Comparison of ENCODE assay signal across 27 cellular contexts in genomic region chr10:108836362-108836761, GRCh38.
DNase-seq lines count a peak whose midpoint lies in the region; ATAC-seq and TF ChIP-seq lines count a peak whose summit lies in the region.
"Had no signal": no experiment of that assay in that cellular context is flagged by ENCODE, and none has a peak within 500 bp of the region (broad histone marks: within the 10 kb centered on the region; RNA-seq: fewer than 3 reads in every experiment).

No MANE protein-coding gene starts in this region.

- CTCF ChIA-PET in PC-3 (lab: Charles Lee) = no interaction called here
- CTCF ChIA-PET in activated CD8-positive, alpha-beta T cell treated with anti-CD3 and anti-CD28 coated beads for 36 hours (lab: Charles Lee) = no interaction called here

- BruUV-seq in PC-3 (replicated peaks; lab: Mats Ljungman, UMichigan) = no TSS peak

- no peaks in the 10 kb centered on the region for H3K36me3 Mint-ChIP-seq in activated CD8-positive, alpha-beta T cell treated with anti-CD3 and anti-CD28 coated beads for 36 hours (ENCODE audit: low read depth)

- H3K27ac ChIP-seq in PC-3 (ENCODE audit: low read length) = no peak overlapping the region
- H3K27ac ChIP-seq in effector memory CD4-positive, alpha-beta T cell (ENCODE audit: insufficient read depth, low read length, poor library complexity, severe bottlenecking) = no peak overlapping the region
- H3K27ac ChIP-seq: BLaER1, HL-60, PC-9 had no signal

- H3K9me3 ChIP-seq in PC-3 (ENCODE audit: low read length) = no peaks in the 10 kb centered on the region
- H3K9me3 ChIP-seq in effector memory CD4-positive, alpha-beta T cell (ENCODE audit: control insufficient read depth, low read length) = no peaks in the 10 kb centered on the region
- H3K9me3 ChIP-seq: BLaER1, Caco-2, MG63 had no signal

- H3F3A ChIP-seq in PC-3 (ENCODE audit: low read length, unreplicated experiment) = no peaks in the 10 kb centered on the region

- no peaks in the 10 kb centered on the region for H3K79me2 ChIP-seq in PC-3 (ENCODE audit: low read length)

- DNase-seq in PC-3 (no peak), amniotic stem cell (lab: John Stamatoyannopoulos, UW) (no peak), NCI-H1105 treated with DMSO at 0.1 percent for 48 hours (lab: John Stamatoyannopoulos, UW) (no peak)
- no peak for DNase-seq in activated CD8-positive, alpha-beta T cell treated with anti-CD3 and anti-CD28 coated beads for 36 hours
- DNase-seq in effector memory CD4-positive, alpha-beta T cell = no peak
- DNase-seq: ACHN; Caco-2; CD4-positive, alpha-beta T cell; DMS 273 treated with DMSO at 0.1 percent for 48 hours; HCEC 1CT; MG63; NCI-H1417 treated with DMSO at 0.1 percent for 48 hours; NCI-H187; NCI-H446; NCI-H526; PC-9; RPMI8226; SHP77; SW 1271; T-helper 17 cell had no signal

- no peak overlapping the region for H3K4me2 ChIP-seq in PC-3 (ENCODE audit: low read length)
- H3K4me2 ChIP-seq: BLaER1, GM23338, PC-9 had no signal

- H3K36me3 ChIP-seq in PC-3 (ENCODE audit: low read depth, low read length) = no peaks in the 10 kb centered on the region
- H3K36me3 ChIP-seq in effector memory CD4-positive, alpha-beta T cell (ENCODE audit: control insufficient read depth, insufficient read depth, low read length) = no peaks in the 10 kb centered on the region
- H3K36me3 ChIP-seq: BLaER1, MG63 had no signal

- H3K27me3 ChIP-seq in PC-3 (ENCODE audit: low read length) = no peaks in the 10 kb centered on the region
- H3K27me3 ChIP-seq in effector memory CD4-positive, alpha-beta T cell (replicated peaks; ENCODE audit: control insufficient read depth, insufficient read depth, low read length, poor library complexity, severe bottlenecking) = no peaks in the 10 kb centered on the region
- H3K27me3 ChIP-seq: BLaER1, MG63 had no signal

- H4K20me1 ChIP-seq in PC-3 (ENCODE audit: low read length) = no peaks in the 10 kb centered on the region
- H4K20me1 ChIP-seq: BLaER1 had no signal

- ATAC-seq in GM21360 (IDR thresholded peaks at IDR 0.05; ENCODE audit: unreplicated experiment) (peak; percentile 64), HG03354 (IDR thresholded peaks at IDR 0.05; ENCODE audit: poor library complexity, severe bottlenecking, unreplicated experiment) (peak; percentile 68), PC-3 (no peak)
- ATAC-seq in activated CD8-positive, alpha-beta T cell treated with anti-CD3 and anti-CD28 coated beads for 36 hours = no peak
- ATAC-seq: GM23338, HepG2, K562, T-helper 17 cell had no signal

- H2AFZ ChIP-seq in PC-3 (ENCODE audit: low read length) = peak overlapping the region; percentile 45; the same call in 1 of the 2 replicates
- H2AFZ ChIP-seq: GM23338, PC-9 had no signal

- H3K9ac ChIP-seq in PC-3 (ENCODE audit: low read length) = no peak overlapping the region
- H3K9ac ChIP-seq: BLaER1 had no signal

- no peak overlapping the region for H3K4me3 Mint-ChIP-seq in activated CD8-positive, alpha-beta T cell treated with anti-CD3 and anti-CD28 coated beads for 36 hours
- H3K4me3 Mint-ChIP-seq: CD4-positive, alpha-beta T cell; GM23338; T-helper 17 cell had no signal

- no peak overlapping the region for H3K27ac Mint-ChIP-seq in activated CD8-positive, alpha-beta T cell treated with anti-CD3 and anti-CD28 coated beads for 36 hours
- H3K27ac Mint-ChIP-seq: CD4-positive, alpha-beta T cell; GM23338; T-helper 17 cell had no signal

- H3K9me2 ChIP-seq in PC-3 (replicated peaks; ENCODE audit: low read length) = no peaks in the 10 kb centered on the region

- no peak for TF ChIP-seq CTCF in PC-3 (conservative IDR thresholded peaks at IDR 0.05; ENCODE audit: low read depth, low read length)
- TF ChIP-seq CTCF in activated CD8-positive, alpha-beta T cell treated with anti-CD3 and anti-CD28 coated beads for 36 hours (IDR thresholded peaks at IDR 0.05) = no peak

- H3K4me1 Mint-ChIP-seq in activated CD8-positive, alpha-beta T cell treated with anti-CD3 and anti-CD28 coated beads for 36 hours (ENCODE audit: low read depth) = no peaks in the 10 kb centered on the region
- H3K4me1 Mint-ChIP-seq: T-helper 17 cell had no signal

- POLR2A ChIA-PET in PC-3 (lab: Charles Lee; ENCODE audit: unreplicated experiment) = no interaction called here
- POLR2A ChIA-PET in activated CD8-positive, alpha-beta T cell treated with anti-CD3 and anti-CD28 coated beads for 36 hours (lab: Charles Lee) = no interaction called here

- H3K4me1 ChIP-seq in PC-3 (ENCODE audit: insufficient read depth, low read length) = 0 out of 2 replicates have a peak, but pooled peaks cover 4% of the 10 kb centered on the region
- no peaks in the 10 kb centered on the region for H3K4me1 ChIP-seq in effector memory CD4-positive, alpha-beta T cell (ENCODE audit: control insufficient read depth, insufficient read depth, low read length, poor library complexity, severe bottlenecking)
- H3K4me1 ChIP-seq: BLaER1, Caco-2 had no signal

- H3K27me3 Mint-ChIP-seq in activated CD8-positive, alpha-beta T cell treated with anti-CD3 and anti-CD28 coated beads for 36 hours = no peaks in the 10 kb centered on the region
- H3K27me3 Mint-ChIP-seq: CD4-positive, alpha-beta T cell; T-helper 17 cell had no signal

- intact Hi-C loops in PC-3 (cut with micrococcal nuclease) = no loop called here
- intact Hi-C loops in activated CD8-positive, alpha-beta T cell treated with anti-CD3 and anti-CD28 coated beads for 36 hours (cut with micrococcal nuclease) = no loop called here

- H3K4me3 ChIP-seq in PC-3 (ENCODE audit: low read length) = no peak overlapping the region
- H3K4me3 ChIP-seq in effector memory CD4-positive, alpha-beta T cell (ENCODE audit: insufficient read depth, low read depth, low read length, poor library complexity, severe bottlenecking) = no peak overlapping the region
- H3K4me3 ChIP-seq: BLaER1, GM23338, K562, MG63, PC-9 had no signal

- peaks cover 2% of the 10 kb centered on the region for H3K9me3 Mint-ChIP-seq in activated CD8-positive, alpha-beta T cell treated with anti-CD3 and anti-CD28 coated beads for 36 hours

Comparison
In these comparisons a context has a peak if more than half of its experiments do, and no peak if none do; other contexts are left out.
1. ATAC-seq: peak in GM21360 (single experiment) and HG03354 (single experiment); none in PC-3 (single experiment) and activated CD8-positive, alpha-beta T cell treated with anti-CD3 and anti-CD28 coated beads for 36 hours (single experiment).